Comparison of ENCODE assay signal across 1 cellular context in genomic region chr9:94507531-94508258, GRCh38.
TF ChIP-seq lines count a peak whose summit lies in the region.

No MANE protein-coding gene starts in this region.

TF ChIP-seq in HepG2, 621 proteins besides CTCF, POLR2A, EP300 and RAD21 (continued from another document and continues in another):
- TF ChIP-seq FOXP4 (CRISPR knock-in tag; IDR thresholded peaks at IDR 0.05) (peak; percentile 69; the same call in 1 of the 2 replicates), HNRNPK (IDR thresholded peaks at IDR 0.05; ENCODE audit: low read depth, low read length, poor library complexity, severe bottlenecking) (no peak), ISL2 (CRISPR knock-in tag; IDR thresholded peaks at IDR 0.05) (peak; percentile 76; the same call in 1 of the 2 replicates), TRAFD1 (CRISPR knock-in tag; IDR thresholded peaks at IDR 0.05; ENCODE audit: borderline replicate concordance) (no peak), ZHX1 (CRISPR knock-in tag; IDR thresholded peaks at IDR 0.05; ENCODE audit: low read depth) (no peak), ZNF276 (CRISPR knock-in tag; IDR thresholded peaks at IDR 0.05; ENCODE audit: low read depth) (no peak), KDM1A (CRISPR knock-in tag; IDR thresholded peaks at IDR 0.05) (no peak), ZNF704 (CRISPR knock-in tag; IDR thresholded peaks at IDR 0.05; ENCODE audit: borderline replicate concordance) (no peak), MYNN (CRISPR knock-in tag; IDR thresholded peaks at IDR 0.05; ENCODE audit: low read depth) (no peak), TCF12 (IDR thresholded peaks at IDR 0.05) (no peak), TCF12 (CRISPR knock-in tag; IDR thresholded peaks at IDR 0.05) (no peak), ZNF570 (CRISPR knock-in tag; IDR thresholded peaks at IDR 0.05; ENCODE audit: borderline replicate concordance) (no peak), ARNTL (CRISPR knock-in tag; IDR thresholded peaks at IDR 0.05) (no peak), HNRNPH1 (optimal IDR thresholded peaks at IDR 0.05; ENCODE audit: low read depth, low read length) (no peak), NFATC3 (CRISPR knock-in tag; IDR thresholded peaks at IDR 0.05) (no peak), IRF2 (CRISPR knock-in tag; IDR thresholded peaks at IDR 0.05) (peak; percentile 53; the same call in 1 of the 2 replicates), FOXO1 (CRISPR knock-in tag; IDR thresholded peaks at IDR 0.05) (no peak; the same call in 1 of the 2 replicates), GABPA (IDR thresholded peaks at IDR 0.05; ENCODE audit: low read depth, low read length) (no peak), GABPA (CRISPR knock-in tag; IDR thresholded peaks at IDR 0.05; ENCODE audit: low read depth) (peak; percentile 17; the same call in 1 of the 2 replicates), FOSL2 (CRISPR knock-in tag; IDR thresholded peaks at IDR 0.05) (no peak), ZNF501 (CRISPR knock-in tag; IDR thresholded peaks at IDR 0.05) (no peak), TFAP4 (IDR thresholded peaks at IDR 0.05; ENCODE audit: borderline replicate concordance, low read depth) (peak; percentile 85; the same call in 1 of the 2 replicates), ZNF782 (CRISPR knock-in tag; IDR thresholded peaks at IDR 0.05; ENCODE audit: borderline replicate concordance) (no peak), GPBP1L1 (CRISPR knock-in tag; IDR thresholded peaks at IDR 0.05) (no peak), ZNF558 (CRISPR knock-in tag; IDR thresholded peaks at IDR 0.05; ENCODE audit: borderline replicate concordance) (no peak), ZMYM3 (CRISPR knock-in tag; IDR thresholded peaks at IDR 0.05) (no peak), ZNF333 (CRISPR knock-in tag; IDR thresholded peaks at IDR 0.05; ENCODE audit: borderline replicate concordance) (no peak), MBNL3 (CRISPR knock-in tag; conservative IDR thresholded peaks at IDR 0.05) (no peak), TEF (CRISPR knock-in tag; IDR thresholded peaks at IDR 0.05) (no peak), ZNF609 (CRISPR knock-in tag; IDR thresholded peaks at IDR 0.05; ENCODE audit: borderline replicate concordance) (peak; percentile 85), RBFOX2 (IDR thresholded peaks at IDR 0.05; ENCODE audit: low read depth, low read length) (no peak), SNRNP70 (IDR thresholded peaks at IDR 0.05; ENCODE audit: low read depth, low read length) (no peak), ZFP41 (CRISPR knock-in tag; IDR thresholded peaks at IDR 0.05; ENCODE audit: borderline replicate concordance) (no peak), PAWR (CRISPR knock-in tag; IDR thresholded peaks at IDR 0.05; ENCODE audit: borderline replicate concordance) (no peak), REXO4 (CRISPR knock-in tag; IDR thresholded peaks at IDR 0.05; ENCODE audit: borderline replicate concordance) (no peak), AKNA (CRISPR knock-in tag; IDR thresholded peaks at IDR 0.05; ENCODE audit: borderline replicate concordance) (no peak)
